In the genomic region with DNA sequence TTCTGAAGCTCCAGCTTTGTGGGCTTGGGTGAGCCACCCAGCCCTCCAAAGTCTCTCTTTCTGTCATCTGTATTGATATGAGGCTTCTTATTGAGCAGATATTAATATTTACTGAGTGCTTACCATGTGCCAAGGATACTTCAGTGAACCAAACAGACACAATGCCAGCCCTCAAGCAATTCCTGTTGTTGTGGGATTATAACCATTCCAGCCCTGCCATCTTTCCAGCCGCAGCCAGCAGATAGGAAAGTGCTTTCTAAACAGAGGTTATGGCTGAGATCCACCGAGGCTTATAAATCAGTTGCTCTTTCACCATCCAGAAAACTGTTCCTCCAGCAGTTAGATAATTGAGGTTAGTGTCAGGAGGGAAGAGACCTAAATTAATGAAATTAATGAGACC, we compare ENCODE assay signal across 31 cellular contexts.
"Had no signal": no experiment of that assay in that cellular context is flagged by ENCODE, and none has a peak within 500 bp of the region (broad histone marks: within the 10 kb centered on the region; RNA-seq: fewer than 3 reads in every experiment).

No MANE protein-coding gene starts in this region.

- H3K36me3 Mint-ChIP-seq: activated naive CD4-positive, alpha-beta T cell treated with anti-CD3 and anti-CD28 coated beads, Interleukin-2, amount 10 ng/mL, durations not matched to agents 7 days and 5 days; activated naive CD8-positive, alpha-beta T cell treated with anti-CD3 and anti-CD28 coated beads, Interleukin-2, amount 10 ng/mL, durations not matched to agents 7 days and 5 days; WTC11 had no signal

- H3K27ac Mint-ChIP-seq: activated CD4-positive, alpha-beta memory T cell treated with anti-CD3 and anti-CD28 coated beads, Interleukin-2, amount 10 ng/mL, durations not matched to agents 7 days and 5 days; activated CD4-positive, alpha-beta T cell treated with anti-CD3 and anti-CD28 coated beads, Interleukin-2, amount 10 ng/mL, durations not matched to agents 7 days and 5 days; activated naive CD4-positive, alpha-beta T cell treated with anti-CD3 and anti-CD28 coated beads, Interleukin-2, amount 10 ng/mL, durations not matched to agents 7 days and 5 days; activated naive CD8-positive, alpha-beta T cell treated with anti-CD3 and anti-CD28 coated beads, Interleukin-2, amount 10 ng/mL, durations not matched to agents 7 days and 5 days; activated T-cell treated with anti-CD3 and anti-CD28 coated beads, Interleukin-2, amount 50 U/mL, for 24 hours; activated T-cell treated with anti-CD3 and anti-CD28 coated beads, Interleukin-2, amount 50 U/mL, for 72 hours; dendritic cell treated with granulocyte-macrophage colony-stimulating factor and Interleukin-4, amounts not matched to agents 40 ng/mL and 50 ng/mL, for 4 days; endodermal cell; WTC11 had no signal

- H3K9me3 ChIP-seq: colonic mucosa, gastrocnemius medialis had no signal

- DNase-seq: activated CD4-positive, alpha-beta memory T cell treated with anti-CD3 and anti-CD28 coated beads, Interleukin-2, amount 10 ng/mL, durations not matched to agents 7 days and 5 days; activated CD4-positive, alpha-beta T cell treated with anti-CD3 and anti-CD28 coated beads for 1 hour; activated CD4-positive, alpha-beta T cell treated with anti-CD3 and anti-CD28 coated beads for 4 hours; activated CD4-positive, alpha-beta T cell treated with anti-CD3 and anti-CD28 coated beads, Interleukin-2, amount 10 ng/mL, durations not matched to agents 7 days and 5 days; activated CD4-positive, alpha-beta T cell treated with anti-CD3 and anti-CD28 coated beads, Interleukin-2, amount 50 U/mL, for 4 hours; activated CD8-positive, alpha-beta memory T cell treated with anti-CD3 and anti-CD28 coated beads, Interleukin-2, amount 50 U/mL, for 48 hours; activated gamma-delta T cell; activated naive CD4-positive, alpha-beta T cell; activated naive CD4-positive, alpha-beta T cell treated with anti-CD3 and anti-CD28 coated beads, Interleukin-2, amount 10 ng/mL, durations not matched to agents 7 days and 5 days; activated naive CD8-positive, alpha-beta T cell treated with anti-CD3 and anti-CD28 coated beads, Interleukin-2, amount 10 ng/mL, durations not matched to agents 7 days and 5 days; activated T-cell treated with anti-CD3 and anti-CD28 coated beads for 4 hours; activated T-cell treated with anti-CD3 and anti-CD28 coated beads, Interleukin-2, amount 50 U/mL, for 24 hours; activated T-cell treated with anti-CD3 and anti-CD28 coated beads, Interleukin-2, amount 50 U/mL, for 72 hours; amniotic stem cell; anterior cingulate cortex; brain microvascular endothelial cell; central memory CD4-positive, alpha-beta T cell; cerebellar nuclear complex; colonic mucosa; dorsolateral prefrontal cortex; effector memory CD4-positive, alpha-beta T cell; endodermal cell; foreskin keratinocyte; gastrocnemius medialis; T-helper 2 cell had no signal

- H3K27me3 Mint-ChIP-seq: activated CD4-positive, alpha-beta T cell treated with anti-CD3 and anti-CD28 coated beads, Interleukin-2, amount 10 ng/mL, durations not matched to agents 7 days and 5 days; dendritic cell treated with granulocyte-macrophage colony-stimulating factor and Interleukin-4, amounts not matched to agents 40 ng/mL and 50 ng/mL, for 4 days had no signal

- H3K4me1 Mint-ChIP-seq: activated CD4-positive, alpha-beta memory T cell treated with anti-CD3 and anti-CD28 coated beads, Interleukin-2, amount 10 ng/mL, durations not matched to agents 7 days and 5 days; activated CD4-positive, alpha-beta T cell treated with anti-CD3 and anti-CD28 coated beads, Interleukin-2, amount 10 ng/mL, durations not matched to agents 7 days and 5 days; activated naive CD4-positive, alpha-beta T cell treated with anti-CD3 and anti-CD28 coated beads, Interleukin-2, amount 10 ng/mL, durations not matched to agents 7 days and 5 days; activated naive CD8-positive, alpha-beta T cell treated with anti-CD3 and anti-CD28 coated beads, Interleukin-2, amount 10 ng/mL, durations not matched to agents 7 days and 5 days; WTC11 had no signal

- ATAC-seq: activated naive CD4-positive, alpha-beta T cell treated with anti-CD3 and anti-CD28 coated beads, Interleukin-2, amount 50 U/mL, for 72 hours; activated T-cell treated with anti-CD3 and anti-CD28 coated beads, Interleukin-2, amount 50 U/mL, for 72 hours; esophagus mucosa; foreskin keratinocyte; gastrocnemius medialis; SK-N-SH treated with all-trans-retinoic acid at 6 μM for 48 hours; WTC11 had no signal

- H3K4me3 Mint-ChIP-seq: activated CD4-positive, alpha-beta memory T cell treated with anti-CD3 and anti-CD28 coated beads, Interleukin-2, amount 10 ng/mL, durations not matched to agents 7 days and 5 days; activated CD4-positive, alpha-beta T cell treated with anti-CD3 and anti-CD28 coated beads, Interleukin-2, amount 10 ng/mL, durations not matched to agents 7 days and 5 days; activated naive CD4-positive, alpha-beta T cell treated with anti-CD3 and anti-CD28 coated beads, Interleukin-2, amount 10 ng/mL, durations not matched to agents 7 days and 5 days; activated naive CD8-positive, alpha-beta T cell treated with anti-CD3 and anti-CD28 coated beads, Interleukin-2, amount 10 ng/mL, durations not matched to agents 7 days and 5 days; activated T-cell treated with anti-CD3 and anti-CD28 coated beads, Interleukin-2, amount 50 U/mL, for 24 hours; activated T-cell treated with anti-CD3 and anti-CD28 coated beads, Interleukin-2, amount 50 U/mL, for 72 hours; dendritic cell treated with granulocyte-macrophage colony-stimulating factor and Interleukin-4, amounts not matched to agents 40 ng/mL and 50 ng/mL, for 4 days; endodermal cell; WTC11 had no signal

- H3K27me3 ChIP-seq: brain microvascular endothelial cell, cardiac muscle cell, colonic mucosa, gastrocnemius medialis had no signal

- H3K4me3 ChIP-seq: cardiac muscle cell, colonic mucosa, dorsolateral prefrontal cortex, gastrocnemius medialis had no signal

- H3K4me1 ChIP-seq: colonic mucosa, foreskin keratinocyte, gastrocnemius medialis had no signal

- H3K36me3 ChIP-seq: brain microvascular endothelial cell, cardiac muscle cell, colonic mucosa, gastrocnemius medialis had no signal

- H3K9me3 Mint-ChIP-seq: activated CD4-positive, alpha-beta memory T cell treated with anti-CD3 and anti-CD28 coated beads, Interleukin-2, amount 10 ng/mL, durations not matched to agents 7 days and 5 days; activated CD4-positive, alpha-beta T cell treated with anti-CD3 and anti-CD28 coated beads, Interleukin-2, amount 10 ng/mL, durations not matched to agents 7 days and 5 days; activated naive CD4-positive, alpha-beta T cell treated with anti-CD3 and anti-CD28 coated beads, Interleukin-2, amount 10 ng/mL, durations not matched to agents 7 days and 5 days; activated naive CD8-positive, alpha-beta T cell treated with anti-CD3 and anti-CD28 coated beads, Interleukin-2, amount 10 ng/mL, durations not matched to agents 7 days and 5 days; activated T-cell treated with anti-CD3 and anti-CD28 coated beads, Interleukin-2, amount 50 U/mL, for 24 hours; activated T-cell treated with anti-CD3 and anti-CD28 coated beads, Interleukin-2, amount 50 U/mL, for 72 hours; dendritic cell treated with granulocyte-macrophage colony-stimulating factor and Interleukin-4, amounts not matched to agents 40 ng/mL and 50 ng/mL, for 4 days; WTC11 had no signal

- H3K27ac ChIP-seq: brain microvascular endothelial cell, cardiac muscle cell, colonic mucosa, dorsolateral prefrontal cortex, foreskin keratinocyte, gastrocnemius medialis had no signal
